In genomic region chr10:34967411-34967880, GRCh38 we compare ENCODE assay signal across 13 cellular contexts.
A peak's percentile ranks its signal among the peaks of the same experiment; 100 is the strongest.
DNase-seq lines count a peak whose midpoint lies in the region; ATAC-seq and TF ChIP-seq lines count a peak whose summit lies in the region.
"Had no signal": no experiment of that assay in that cellular context is flagged by ENCODE, and none has a peak within 500 bp of the region (broad histone marks: within the 10 kb centered on the region; RNA-seq: fewer than 3 reads in every experiment).

No MANE protein-coding gene starts in this region.

- no peak overlapping the region for H3K4me3 ChIP-seq in mammary epithelial cell (replicated peaks in 1 of 3; ENCODE audit: insufficient read depth in 1 of 3, low read depth in 2 of 3, low read length in 3 of 3)

- no TSS peak for BruUV-seq in mammary epithelial cell (replicated peaks; lab: Mats Ljungman, UMichigan)

- H3K79me2 ChIP-seq in mammary epithelial cell (ENCODE audit: insufficient read depth, low read length), result no peaks in the 10 kb centered on the region

- WGBS in mammary epithelial cell (ENCODE audit: low coverage, missing lambda C conversion rate), result 28% methylated on average over 6 of the region's 10 CpGs

- CTCF ChIA-PET in mammary epithelial cell (lab: Charles Lee; ENCODE audit: low non-redundant PET), result no interaction called here

- H3K4me3 Mint-ChIP-seq in glutamatergic neuron (ENCODE audit: unreplicated experiment), result no peak overlapping the region

- H3K27ac Mint-ChIP-seq in glutamatergic neuron (ENCODE audit: unreplicated experiment), result no peak overlapping the region

- no peak overlapping the region for H3K27ac ChIP-seq in mammary epithelial cell (ENCODE audit: insufficient read depth, low read depth, low read length)

- intact Hi-C loops in mammary epithelial cell (cut with micrococcal nuclease), result no loop called here

- dilution Hi-C loops in mammary epithelial cell (cut with HindIII; ENCODE audit: low sequenced_read_pairs), result no loop called here

- no peaks in the 10 kb centered on the region for H3K27me3 Mint-ChIP-seq in glutamatergic neuron (ENCODE audit: unreplicated experiment)

- no peak for ATAC-seq in HG03354 (IDR thresholded peaks at IDR 0.05; ENCODE audit: poor library complexity, severe bottlenecking, unreplicated experiment)

- H3K36me3 Mint-ChIP-seq in glutamatergic neuron (ENCODE audit: unreplicated experiment), result no peaks in the 10 kb centered on the region

- no peaks in the 10 kb centered on the region for H3K9me3 ChIP-seq in mammary epithelial cell (replicated peaks; ENCODE audit: insufficient read depth, low read length)

- no peak overlapping the region for H3K9ac ChIP-seq in mammary epithelial cell (ENCODE audit: insufficient read depth, low read length)

- TF ChIP-seq CTCF in mammary epithelial cell (conservative IDR thresholded peaks at IDR 0.05 in 1 of 2, IDR thresholded peaks at IDR 0.05 in 1 of 2; ENCODE audit: extremely low read depth in 1 of 2, insufficient read depth in 1 of 2, low read depth in 1 of 2, low read length in 2 of 2) (no peak), glutamatergic neuron (IDR thresholded peaks at IDR 0.05; ENCODE audit: partially characterized antibody, unreplicated experiment) (no peak)

- H3K36me3 ChIP-seq in mammary epithelial cell (ENCODE audit: insufficient read depth, low read length), result no peaks in the 10 kb centered on the region

- DNase-seq in EH (ENCODE audit: low read depth) (peak; percentile 52), mammary epithelial cell (no peak), hepatic stellate cell (ENCODE audit: low spot score) (peak; percentile 42), retina (peak; percentile 21), OCI-M1 (lab: John Stamatoyannopoulos, UW) (no peak), glutamatergic neuron (no peak)
- DNase-seq in stimulated activated naive CD4-positive, alpha-beta T cell (lab: John Stamatoyannopoulos, UW), result no peak
- DNase-seq: COR-L47, dermis blood vessel endothelial cell, MM.1S, NCI-H774, T-helper 2 cell had no signal

- in situ Hi-C loops in mammary epithelial cell (cut with MboI; ENCODE audit: low sequenced_read_pairs in 2 of 2), result loop anchor here in 1 of 2 donors (25.0 kb wide), 1 partner anchor 305 kb away; no protein-coding TSS in a partner anchor

- H3K4me1 Mint-ChIP-seq in glutamatergic neuron (ENCODE audit: low read depth, unreplicated experiment), result peaks cover 3% of the 10 kb centered on the region

- no peak overlapping the region for H3K4me2 ChIP-seq in mammary epithelial cell (ENCODE audit: insufficient read depth, low read depth, low read length)

- H3K27me3 ChIP-seq in mammary epithelial cell (ENCODE audit: insufficient read depth, low read length), result no peaks in the 10 kb centered on the region

- no peaks in the 10 kb centered on the region for H3K4me1 ChIP-seq in mammary epithelial cell (ENCODE audit: insufficient read depth, low read length)

- peak overlapping the region; percentile 86 for H2AFZ ChIP-seq in mammary epithelial cell (ENCODE audit: low read depth, low read length)

- peaks cover 2% of the 10 kb centered on the region for H3K9me3 Mint-ChIP-seq in glutamatergic neuron (ENCODE audit: unreplicated experiment)

- no peaks in the 10 kb centered on the region for H4K20me1 ChIP-seq in mammary epithelial cell (ENCODE audit: insufficient read depth, low read length)

Comparison
In these comparisons a context has a peak if more than half of its experiments do, and no peak if none do; other contexts are left out.
1. DNase-seq: peak in EH (single experiment), hepatic stellate cell (single experiment) and retina (single experiment); none in mammary epithelial cell (single experiment), stimulated activated naive CD4-positive, alpha-beta T cell (0 of 6), OCI-M1 (single experiment) and glutamatergic neuron (single experiment).